In the genomic region with DNA sequence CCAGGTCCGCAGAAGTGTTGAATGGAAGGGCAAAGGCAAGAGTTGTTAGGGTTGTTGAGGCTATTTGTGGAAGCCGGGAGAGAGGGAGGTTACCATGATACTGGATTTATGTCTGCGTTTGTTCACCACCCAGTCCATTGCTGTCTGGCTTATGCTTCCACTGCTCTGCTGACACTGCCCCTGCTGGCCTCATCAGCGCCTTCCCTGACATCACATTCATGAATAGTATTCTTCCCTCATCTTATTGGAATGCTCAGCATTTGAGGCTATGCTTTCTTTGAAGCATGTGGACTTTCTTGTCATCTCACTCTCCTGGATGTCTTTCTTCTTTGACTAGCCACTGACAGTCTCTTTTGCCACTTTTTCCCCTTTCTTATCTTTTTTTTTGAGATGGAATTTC, we compare ENCODE assay signal across 16 cellular contexts. TPM values are rescaled to one million over a fixed set of nuclear protein-coding genes. Genes with fewer than 3 reads are reported as not detected.
DNase-seq lines count a peak whose midpoint lies in the region; ATAC-seq and TF ChIP-seq lines count a peak whose summit lies in the region.
"Had no signal": no experiment of that assay in that cellular context is flagged by ENCODE, and none has a peak within 500 bp of the region (broad histone marks: within the 10 kb centered on the region; RNA-seq: fewer than 3 reads in every experiment).

No MANE protein-coding gene starts in this region.

- H3K27me3 ChIP-seq in Caco-2 (replicated peaks; ENCODE audit: control insufficient read depth, insufficient read depth, low read length) (no peaks in the 10 kb centered on the region), Panc1 (ENCODE audit: control insufficient read depth, insufficient read depth, low read length) (no peaks in the 10 kb centered on the region)
- H3K27me3 ChIP-seq in naive thymus-derived CD4-positive, alpha-beta T cell (ENCODE audit: control insufficient read depth in 2 of 2, insufficient read depth in 2 of 2, low read length in 2 of 2) = no peaks in the 10 kb centered on the region
- H3K27me3 ChIP-seq: adrenal gland had no signal

- no peaks in the 10 kb centered on the region for H3K27me3 Mint-ChIP-seq in Caco-2 (ENCODE audit: insufficient read depth, unreplicated experiment)
- H3K27me3 Mint-ChIP-seq in naive thymus-derived CD4-positive, alpha-beta T cell = no peaks in the 10 kb centered on the region
- H3K27me3 Mint-ChIP-seq: activated B cell treated with CpG ODN at 0.5 μM for 24 hours had no signal

- CTCF ChIA-PET in Caco-2 (lab: Charles Lee) = no interaction called here
- CTCF ChIA-PET in Panc1 (lab: Charles Lee) = no interaction called here
- CTCF ChIA-PET in naive thymus-derived CD4-positive, alpha-beta T cell (lab: Charles Lee) = no interaction called here

- peak overlapping the region; percentile 65 for H3K27ac Mint-ChIP-seq in Caco-2 (ENCODE audit: unreplicated experiment)
- H3K27ac Mint-ChIP-seq in naive thymus-derived CD4-positive, alpha-beta T cell = no peak overlapping the region
- H3K27ac Mint-ChIP-seq: activated B cell treated with CpG ODN at 0.5 μM for 24 hours had no signal

- H3K4me3 ChIP-seq in Caco-2 (ENCODE audit: low read depth, low read length) (no peak overlapping the region), Panc1 (ENCODE audit: low read depth in 2 of 2, low read length in 2 of 2) (no peak overlapping the region), fibroblast of mammary gland (ENCODE audit: control insufficient read depth, low read depth, low read length) (no peak overlapping the region)
- no peak overlapping the region for H3K4me3 ChIP-seq in naive thymus-derived CD4-positive, alpha-beta T cell (ENCODE audit: low read length)
- H3K4me3 ChIP-seq: adrenal gland had no signal

- BruUV-seq in Caco-2 (replicated peaks; lab: Mats Ljungman, UMichigan) = no TSS peak
- no TSS peak for BruUV-seq in Panc1 (replicated peaks; lab: Mats Ljungman, UMichigan)

- no peaks in the 10 kb centered on the region for H3K4me1 ChIP-seq in Caco-2
- H3K4me1 ChIP-seq in Panc1 (ENCODE audit: control insufficient read depth, insufficient read depth, low read length) = no peaks in the 10 kb centered on the region
- no peaks in the 10 kb centered on the region for H3K4me1 ChIP-seq in naive thymus-derived CD4-positive, alpha-beta T cell (ENCODE audit: control insufficient read depth in 2 of 2, insufficient read depth in 2 of 2, low read length in 2 of 2)
- H3K4me1 ChIP-seq: adrenal gland had no signal

- H3K9me3 ChIP-seq in Caco-2 = no peaks in the 10 kb centered on the region
- no peaks in the 10 kb centered on the region for H3K9me3 ChIP-seq in Panc1 (ENCODE audit: control insufficient read depth, insufficient read depth, low read depth, low read length)
- H3K9me3 ChIP-seq in naive thymus-derived CD4-positive, alpha-beta T cell (ENCODE audit: control insufficient read depth in 2 of 3, low read length in 3 of 3) = no peaks in the 10 kb centered on the region
- H3K9me3 ChIP-seq: adrenal gland had no signal

- POLR2A ChIA-PET in Caco-2 (lab: Charles Lee) (no interaction called here), Panc1 (lab: Charles Lee) (no interaction called here)
- POLR2A ChIA-PET in naive thymus-derived CD4-positive, alpha-beta T cell (lab: Charles Lee) = no interaction called here

- in situ Hi-C loops in Panc1 (cut with HindIII; ENCODE audit: low pct_unique_long_range_greater_than_20kb, low sequenced_read_pairs) = no loop called here
- in situ Hi-C loops in KBM-7 (cut with MboI; ENCODE audit: low pct_unique_long_range_greater_than_20kb, low sequenced_read_pairs) = no loop called here

- H3K9me3 Mint-ChIP-seq in Caco-2 (ENCODE audit: unreplicated experiment) = no peaks in the 10 kb centered on the region
- H3K9me3 Mint-ChIP-seq in naive thymus-derived CD4-positive, alpha-beta T cell = peaks cover 0 to 4% (median 0%) of the 10 kb centered on the region in 11 donors
- H3K9me3 Mint-ChIP-seq: activated B cell treated with CpG ODN at 0.5 μM for 24 hours had no signal

- DNase-seq in Caco-2 = peak in 1 of 2 experiments; percentile 20
- peak; percentile 7 for DNase-seq in Panc1 (ENCODE audit: low read depth, low spot score)
- peak; percentile 33 for DNase-seq in fibroblast of mammary gland (ENCODE audit: low read depth)
- DNase-seq in myocyte (ENCODE audit: low read depth) = peak; percentile 62
- no peak for DNase-seq in activated CD4-positive, alpha-beta T cell treated with anti-CD3 and anti-CD28 coated beads, Interleukin-2, amount 50 U/mL, for 1 hour
- no peak for DNase-seq in KBM-7
- DNase-seq in naive thymus-derived CD4-positive, alpha-beta T cell = no peak
- DNase-seq: activated B cell treated with CpG ODN at 0.5 μM for 24 hours; activated T-cell treated with anti-CD3 and anti-CD28 coated beads for 4 hours; adrenal gland; effector CD8-positive, alpha-beta T cell; midbrain; NCI-H2081 treated with DMSO at 0.1 percent for 48 hours; stimulated activated naive CD8-positive, alpha-beta T cell treated with anti-CD3 and anti-CD28 coated beads, Interleukin-15, Interleukin-2, amounts not matched to agents 100 U/mL and 50 U/mL, for 24 hours had no signal

- no peak overlapping the region for H3K4me3 Mint-ChIP-seq in Caco-2 (ENCODE audit: unreplicated experiment)
- no peak overlapping the region for H3K4me3 Mint-ChIP-seq in naive thymus-derived CD4-positive, alpha-beta T cell
- H3K4me3 Mint-ChIP-seq: activated B cell treated with CpG ODN at 0.5 μM for 24 hours, CD14-positive monocyte had no signal

- intact Hi-C loops in Caco-2 (cut with micrococcal nuclease; ENCODE audit: unreplicated experiment) = no loop called here
- intact Hi-C loops in Panc1 (cut with micrococcal nuclease; ENCODE audit: unreplicated experiment) = no loop called here
- intact Hi-C loops in naive thymus-derived CD4-positive, alpha-beta T cell (cut with micrococcal nuclease) = no loop called here

- no peak for TF ChIP-seq CTCF in Caco-2 (IDR thresholded peaks at IDR 0.05; ENCODE audit: insufficient read depth in 1 of 2, low read depth in 1 of 2, low read length in 1 of 2, severe bottlenecking in 1 of 2, unreplicated experiment in 1 of 2)
- no peak for TF ChIP-seq CTCF in Panc1 (IDR thresholded peaks at IDR 0.05)
- peak; percentile 5 for TF ChIP-seq CTCF in fibroblast of mammary gland (conservative IDR thresholded peaks at IDR 0.05; ENCODE audit: control insufficient read depth, insufficient read depth, low read depth, low read length)

- ATAC-seq in Panc1 (no peak), GM18861 (IDR thresholded peaks at IDR 0.05; ENCODE audit: unreplicated experiment) (no peak)
- ATAC-seq in naive thymus-derived CD4-positive, alpha-beta T cell = no peak
- ATAC-seq: stimulated activated naive CD8-positive, alpha-beta T cell treated with anti-CD3 and anti-CD28 coated beads, Interleukin-15, Interleukin-2, amounts not matched to agents 100 U/mL and 50 U/mL, for 24 hours had no signal

- no peak overlapping the region for H3K27ac ChIP-seq in Panc1 (ENCODE audit: low read length)
- H3K27ac ChIP-seq in naive thymus-derived CD4-positive, alpha-beta T cell (ENCODE audit: low read depth, low read length) = no peak overlapping the region
- H3K27ac ChIP-seq: adrenal gland had no signal

- H3K4me1 Mint-ChIP-seq in Caco-2 (ENCODE audit: low read depth, unreplicated experiment) = no peaks in the 10 kb centered on the region
- H3K4me1 Mint-ChIP-seq in naive thymus-derived CD4-positive, alpha-beta T cell = peaks cover 0 to 13% (median 7%) of the 10 kb centered on the region in 7 donors
- H3K4me1 Mint-ChIP-seq: CD14-positive monocyte had no signal

- no peaks in the 10 kb centered on the region; the same call in 1 of the 2 replicates for H3K36me3 ChIP-seq in Caco-2 (ENCODE audit: control insufficient read depth, insufficient read depth, low read length)
- peaks cover 7% of the 10 kb centered on the region for H3K36me3 ChIP-seq in Panc1 (ENCODE audit: control insufficient read depth, insufficient read depth, low read length)
- peaks cover 4 to 56% (median 5%) of the 10 kb centered on the region in 3 experiments for H3K36me3 ChIP-seq in naive thymus-derived CD4-positive, alpha-beta T cell (ENCODE audit: control insufficient read depth in 2 of 3, insufficient read depth in 3 of 3, low read length in 3 of 3)

- H3K36me3 Mint-ChIP-seq in Caco-2 (ENCODE audit: insufficient read depth, unreplicated experiment) = peaks cover 85% of the 10 kb centered on the region
- H3K36me3 Mint-ChIP-seq in naive thymus-derived CD4-positive, alpha-beta T cell = peaks cover 4 to 30% (median 24%) of the 10 kb centered on the region in 5 donors

RNA-seq across cellular contexts. Expression of a gene that starts 10.3 kb away (rescaled TPM):
- total RNA-seq in Caco-2 (2022) (61.0 and 64.3 TPM in 2 replicates), Panc1 (2021; ENCODE audit: unreplicated experiment) (62.5 TPM), myocyte (39.1 and 40.1 TPM in 2 replicates)
- polyA plus RNA-seq in Panc1 (2012; ENCODE audit: insufficient read length) = 16.0 TPM
- 19.9 TPM for polyA plus RNA-seq in myocyte (2012)
- total RNA-seq in naive thymus-derived CD4-positive, alpha-beta T cell = 10 to 100 TPM; 32.8 to 55.4 (median 41.8) TPM
- polyA plus RNA-seq in naive thymus-derived CD4-positive, alpha-beta T cell = 10 to 100 TPM; 32.9 to 60.9 TPM

RNA-seq across cellular contexts. Expression of a gene that starts 44.3 kb away (rescaled TPM):
- total RNA-seq in Caco-2 (2022) (4.1 and 4.2 TPM in 2 replicates), Panc1 (2021; ENCODE audit: unreplicated experiment) (14.1 TPM), myocyte (7.8 and 7.9 TPM in 2 replicates)
- 15.4 TPM for polyA plus RNA-seq in Panc1 (2012; ENCODE audit: insufficient read length)
- polyA plus RNA-seq in myocyte (2012) = 9.6 TPM
- total RNA-seq in naive thymus-derived CD4-positive, alpha-beta T cell = under 1 TPM in 2 of 5 experiments, not detected in 3; 0.07 to 0.11 TPM
- 1 to 10 TPM; 1.0 to 1.1 TPM for polyA plus RNA-seq in naive thymus-derived CD4-positive, alpha-beta T cell
- total RNA-seq: activated B cell treated with CpG ODN at 0.5 μM for 24 hours had no signal

Comparison
In these comparisons a context has a peak if more than half of its experiments do, and no peak if none do; other contexts are left out.
1. DNase-seq: peak in Panc1 (single experiment), fibroblast of mammary gland (single experiment) and myocyte (single experiment); none in activated CD4-positive, alpha-beta T cell treated with anti-CD3 and anti-CD28 coated beads, Interleukin-2, amount 50 U/mL, for 1 hour (single experiment), KBM-7 (single experiment) and naive thymus-derived CD4-positive, alpha-beta T cell (0 of 9).